In genomic region chr10:13160934-13161266, GRCh38 we compare ENCODE assay signal across 8 cellular contexts. TPM values are rescaled to one million over a fixed set of nuclear protein-coding genes. Genes with fewer than 3 reads are reported as not detected.
DNase-seq lines count a peak whose midpoint lies in the region; ATAC-seq and TF ChIP-seq lines count a peak whose summit lies in the region.

No MANE protein-coding gene starts in this region.

- H3K4me1 Mint-ChIP-seq in WTC11, result peaks cover 10% of the 10 kb centered on the region

- H3K4ac ChIP-seq in mesenchymal stem cell (ENCODE audit: low read depth in 1 of 2, low read length in 2 of 2), result no peak overlapping the region

- H3K4me3 ChIP-seq in BLaER1, result peak overlapping the region; percentile 85
- peak overlapping the region; percentile 18 to 94 for H3K4me3 ChIP-seq in HCT116 (replicated peaks in 1 of 2; ENCODE audit: low read depth in 1 of 2, low read length in 2 of 2)
- H3K4me3 ChIP-seq in mesenchymal stem cell (ENCODE audit: insufficient read depth in 1 of 2, low read depth in 1 of 2, low read length in 2 of 2), result peak overlapping the region in 1 of 2 experiments; percentile 75

- intact Hi-C loops in HCT116 (cut with micrococcal nuclease), result loop anchor here (1.0 to 5.0 kb wide), 3 partner anchors 62 to 186 kb away; partner anchors contain the start of gene SEPHS1

- no peak overlapping the region for H3K18ac ChIP-seq in mesenchymal stem cell (ENCODE audit: low read depth in 1 of 2, low read length in 2 of 2)

- H3K4me3 Mint-ChIP-seq in WTC11, result peak overlapping the region; percentile 79

- ATAC-seq in HCT116 (peak; percentile 13; the same call in 1 of the 2 replicates), WTC11 (no peak), HG03571 (IDR thresholded peaks at IDR 0.05; ENCODE audit: unreplicated experiment) (no peak)

- peaks cover 22% of the 10 kb centered on the region for H3K36me3 ChIP-seq in BLaER1
- peaks cover 3 to 16% of the 10 kb centered on the region in 2 experiments; a peak in 3 of 4 replicates for H3K36me3 ChIP-seq in HCT116 (ENCODE audit: control insufficient read depth in 1 of 2, insufficient read depth in 2 of 2, low read length in 2 of 2)
- no peaks in the 10 kb centered on the region for H3K36me3 ChIP-seq in mesenchymal stem cell (ENCODE audit: control insufficient read depth in 1 of 2, insufficient read depth in 2 of 2, low read depth in 1 of 2, low read length in 2 of 2)

- WGBS in mesenchymal stem cell, result 13% methylated on average over 3 of the region's 4 CpGs

- H2BK120ac ChIP-seq in mesenchymal stem cell (ENCODE audit: low read depth, low read length), result no peak overlapping the region

- no peak overlapping the region for H2AK5ac ChIP-seq in mesenchymal stem cell (ENCODE audit: low read length, severe bottlenecking)

- TF ChIP-seq CTCF in HCT116 (IDR thresholded peaks at IDR 0.05 in 2 of 3, conservative IDR thresholded peaks at IDR 0.05 in 1 of 3; ENCODE audit: borderline replicate concordance in 1 of 3, insufficient read depth in 1 of 3, low read depth in 2 of 3, low read length in 2 of 3), result no peak
- no peak for TF ChIP-seq CTCF in WTC11 (IDR thresholded peaks at IDR 0.05)

- no peak overlapping the region for H2BK5ac ChIP-seq in mesenchymal stem cell (ENCODE audit: low read depth, low read length, poor library complexity, severe bottlenecking)

- peak overlapping the region; percentile 36; the same call in 1 of the 2 replicates for H3K27ac Mint-ChIP-seq in WTC11

- TF ChIP-seq POLR2A in HCT116 (IDR thresholded peaks at IDR 0.05; ENCODE audit: borderline replicate concordance, extremely low read depth, insufficient read depth, insufficient read length), result no peak

- TF ChIP-seq RAD21 in HCT116 (IDR thresholded peaks at IDR 0.05; ENCODE audit: low read depth), result no peak

- H3K9ac ChIP-seq in BLaER1 (peak overlapping the region; percentile 71), HCT116 (ENCODE audit: low read length) (peak overlapping the region; percentile 44), mesenchymal stem cell (ENCODE audit: low read length) (peak overlapping the region; percentile 81)

- CTCF ChIA-PET in HCT116 (lab: Charles Lee), result interaction anchor here (1.1 to 2.3 kb wide), 3 partner anchors 10 to 142 kb away, joined by 3 to 14 read pairs (median 8); partner anchors contain the start of gene OPTN
- CTCF ChIA-PET in WTC11 (lab: Charles Lee), result interaction anchor here (0.9 to 2.3 kb wide), 10 partner anchors 10 to 376 kb away, joined by 3 to 16 read pairs (median 6); no protein-coding TSS in a partner anchor

- RAD21 ChIA-PET in HCT116 (lab: Charles Lee; ENCODE audit: low non-redundant PET in 1 of 2, low total read pairs in 2 of 2, uncharacterized antibody in 2 of 2, unreplicated experiment in 2 of 2), result no interaction called here

- H3K27ac ChIP-seq in BLaER1, result no peak overlapping the region
- H3K27ac ChIP-seq in HCT116 (ENCODE audit: low read depth, low read length), result no peak overlapping the region
- H3K27ac ChIP-seq in mesenchymal stem cell (ENCODE audit: low read length, poor library complexity, severe bottlenecking), result no peak overlapping the region

- H3K4me2 ChIP-seq in BLaER1 (peak overlapping the region; percentile 79), HCT116 (ENCODE audit: low read length) (peak overlapping the region; percentile 94), mesenchymal stem cell (ENCODE audit: low read length, poor library complexity, severe bottlenecking) (peak overlapping the region; percentile 80)

- no peaks in the 10 kb centered on the region for H3K9me2 ChIP-seq in HCT116 (ENCODE audit: insufficient read depth)

- H4K20me1 ChIP-seq in BLaER1 (no peaks in the 10 kb centered on the region; the same call in 1 of the 2 replicates), HCT116 (ENCODE audit: insufficient read depth) (no peaks in the 10 kb centered on the region)

- H3K23ac ChIP-seq in mesenchymal stem cell (ENCODE audit: low read length in 2 of 2), result no peak overlapping the region

- H3K9me3 ChIP-seq in BLaER1 (no peaks in the 10 kb centered on the region), HCT116 (ENCODE audit: control insufficient read depth in 1 of 2, insufficient read depth in 1 of 2, low read depth in 1 of 2, low read length in 2 of 2) (no peaks in the 10 kb centered on the region), mesenchymal stem cell (ENCODE audit: control insufficient read depth, low read length) (no peaks in the 10 kb centered on the region)

- H2AFZ ChIP-seq in HCT116 (ENCODE audit: low read depth, low read length, poor library complexity, severe bottlenecking), result peak overlapping the region; percentile 79
- H2AFZ ChIP-seq in mesenchymal stem cell (ENCODE audit: low read depth, low read length), result peak overlapping the region; percentile 72

- H2BK12ac ChIP-seq in mesenchymal stem cell (ENCODE audit: low read length in 2 of 2), result no peak overlapping the region

- H4K91ac ChIP-seq in mesenchymal stem cell (ENCODE audit: low read length), result no peak overlapping the region

- no TSS peak for BruUV-seq in HCT116 (replicated peaks; lab: Mats Ljungman, UMichigan)

- no peak overlapping the region for H4K8ac ChIP-seq in mesenchymal stem cell (ENCODE audit: low read length)

- H3K79me1 ChIP-seq in mesenchymal stem cell (replicated peaks; ENCODE audit: low read length, poor library complexity, severe bottlenecking), result peaks cover 6% of the 10 kb centered on the region

- H3K4me1 ChIP-seq in BLaER1, result peaks cover 22% of the 10 kb centered on the region
- H3K4me1 ChIP-seq in HCT116 (ENCODE audit: control insufficient read depth in 1 of 2, insufficient read depth in 2 of 2, low read length in 2 of 2), result peaks cover 0 to 15% of the 10 kb centered on the region in 2 experiments; a peak in 3 of 4 replicates
- peaks cover 5% of the 10 kb centered on the region for H3K4me1 ChIP-seq in mesenchymal stem cell (ENCODE audit: control insufficient read depth, insufficient read depth, low read depth, low read length)

- H3K27me3 ChIP-seq in BLaER1 (no peaks in the 10 kb centered on the region), HCT116 (ENCODE audit: insufficient read depth, low read length) (no peaks in the 10 kb centered on the region), mesenchymal stem cell (ENCODE audit: control insufficient read depth in 1 of 2, insufficient read depth in 1 of 2, low read length in 2 of 2) (no peaks in the 10 kb centered on the region)

- no peak for DNase-seq in HCT116 (ENCODE audit: low read depth, low spot score)
- DNase-seq in WTC11 (ENCODE audit: low spot score), result no peak
- no peak for DNase-seq in mesenchymal stem cell
- no peak for DNase-seq in DMS153 treated with DMSO at 0.1 percent for 48 hours (lab: John Stamatoyannopoulos, UW; ENCODE audit: unreplicated experiment)
- no peak for DNase-seq in NK-92 (lab: John Stamatoyannopoulos, UW; ENCODE audit: unreplicated experiment)
- DNase-seq in NCI-H2227 treated with DMSO at 0.1 percent for 48 hours (lab: John Stamatoyannopoulos, UW), result no peak

- no peaks in the 10 kb centered on the region for H3K9me3 Mint-ChIP-seq in WTC11

- no peak overlapping the region for H2BK15ac ChIP-seq in mesenchymal stem cell (ENCODE audit: low read depth, poor library complexity, severe bottlenecking)

- peaks cover 14% of the 10 kb centered on the region for H3K36me3 Mint-ChIP-seq in WTC11

- no peaks in the 10 kb centered on the region; the same call in 1 of the 2 replicates for H3K27me3 Mint-ChIP-seq in WTC11 (ENCODE audit: low read depth)

- H3K14ac ChIP-seq in mesenchymal stem cell (ENCODE audit: low read length in 2 of 2), result no peak overlapping the region

- peaks cover 45% of the 10 kb centered on the region for H3K79me2 ChIP-seq in HCT116 (ENCODE audit: insufficient read depth, low read length)

- POLR2A ChIA-PET in HCT116 (lab: Charles Lee) (no interaction called here), WTC11 (lab: Charles Lee) (interaction anchor here (0.8 to 1.6 kb wide), 3 partner anchors 141 to 279 kb away, joined by 3 to 4 read pairs (median 3); no protein-coding TSS in a partner anchor)

TF ChIP-seq in HCT116, 20 proteins besides CTCF, POLR2A, EP300 and RAD21:
- no peak for TF ChIP-seq TCF7L2 (IDR thresholded peaks at IDR 0.05; ENCODE audit: borderline replicate concordance, extremely low read depth, insufficient read depth, insufficient read length)
- no peak for TF ChIP-seq MAX (IDR thresholded peaks at IDR 0.05)
- peak; percentile 26; the same call in 1 of the 2 replicates for TF ChIP-seq EGR1 (IDR thresholded peaks at IDR 0.05; ENCODE audit: low read depth)

TF ChIP-seq in WTC11, 78 proteins besides CTCF, POLR2A, EP300 and RAD21:
- TF ChIP-seq MXD4 (CRISPR knock-in tag; IDR thresholded peaks at IDR 0.05; ENCODE audit: borderline replicate concordance), result no peak
- TF ChIP-seq SMAD4 (CRISPR knock-in tag; IDR thresholded peaks at IDR 0.05), result no peak
- TF ChIP-seq FOXJ3 (CRISPR knock-in tag; IDR thresholded peaks at IDR 0.05; ENCODE audit: borderline replicate concordance), result no peak

RNA-seq across cellular contexts. Expression of gene MCM10, which starts 0.5 kb away (rescaled TPM):
- total RNA-seq in HCT116 (2021; ENCODE audit: unreplicated experiment) (43.1 TPM), WTC11 (2021) (40.7 to 44.3 TPM (median 42.4 TPM) in 3 replicates)
- 7.5 and 8.8 TPM in 2 replicates for polyA plus RNA-seq in HCT116 (2012)
- 2.2 TPM for polyA plus RNA-seq in mesenchymal stem cell (2013, experiment 1 of 2)
- polyA plus RNA-seq in mesenchymal stem cell (2013, experiment 2 of 2), result 2.0 TPM
